9 cellular contexts compared by ENCODE assay signal in the genomic region with DNA sequence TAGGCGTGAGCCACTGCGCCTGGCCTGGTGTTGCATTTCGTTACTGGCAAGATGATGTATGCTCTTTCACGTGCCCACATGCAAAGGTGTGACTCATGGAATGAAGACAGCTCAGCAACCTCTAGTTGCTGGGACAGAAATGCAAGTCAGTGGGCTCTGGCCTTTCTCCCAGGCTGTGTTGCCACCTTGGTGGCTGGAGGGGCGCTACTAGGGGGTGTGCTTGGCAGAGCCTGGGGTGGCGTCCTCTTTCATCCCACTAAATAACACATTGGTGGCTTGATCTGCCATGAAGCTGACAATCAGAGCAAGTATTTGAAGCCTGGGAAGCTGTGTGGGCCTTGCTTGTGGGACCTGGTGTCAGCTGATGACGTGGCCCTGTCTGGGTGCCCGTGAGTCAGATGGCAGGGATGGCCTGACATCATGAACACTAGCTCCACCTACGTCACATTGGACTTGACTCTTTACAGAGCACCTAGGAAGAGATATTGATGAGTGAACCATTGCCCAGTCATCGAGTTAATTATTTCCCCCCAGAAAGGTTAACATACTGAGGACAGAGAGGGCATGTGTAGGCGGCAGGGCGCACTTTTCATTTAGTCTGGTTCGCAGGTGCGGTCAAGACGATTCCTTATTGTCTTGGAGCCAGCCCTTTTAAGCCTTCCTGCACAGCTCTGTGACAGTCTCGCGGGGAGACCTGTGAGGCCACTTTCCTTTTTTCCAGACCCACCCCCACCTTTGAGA. TPM values are rescaled to one million over a fixed set of nuclear protein-coding genes. Genes with fewer than 3 reads are reported as not detected.
DNase-seq lines count a peak whose midpoint lies in the region; TF ChIP-seq lines count a peak whose summit lies in the region.
"Had no signal": no experiment of that assay in that cellular context is flagged by ENCODE, and none has a peak within 500 bp of the region (broad histone marks: within the 10 kb centered on the region; RNA-seq: fewer than 3 reads in every experiment).

No MANE protein-coding gene starts in this region.

- H3K9me3 Mint-ChIP-seq in HFFc6: no peaks in the 10 kb centered on the region
- no peaks in the 10 kb centered on the region for H3K9me3 Mint-ChIP-seq in activated T-cell treated with anti-CD3 and anti-CD28 coated beads, Interleukin-2, amount 50 U/mL, for 24 hours
- H3K9me3 Mint-ChIP-seq in glutamatergic neuron (ENCODE audit: unreplicated experiment): no peaks in the 10 kb centered on the region
- no peaks in the 10 kb centered on the region for H3K9me3 Mint-ChIP-seq in immature natural killer cell
- H3K9me3 Mint-ChIP-seq in mesothelial cell of epicardium: no peaks in the 10 kb centered on the region

- H3K36me3 Mint-ChIP-seq in HFFc6 (ENCODE audit: low read depth) (no peaks in the 10 kb centered on the region), glutamatergic neuron (ENCODE audit: unreplicated experiment) (no peaks in the 10 kb centered on the region), immature natural killer cell (no peaks in the 10 kb centered on the region), mesothelial cell of epicardium (no peaks in the 10 kb centered on the region)
- H3K36me3 Mint-ChIP-seq in activated T-cell treated with anti-CD3 and anti-CD28 coated beads, Interleukin-2, amount 50 U/mL, for 24 hours (ENCODE audit: low read depth): no peaks in the 10 kb centered on the region

- peak overlapping the region; percentile 28; the same call in 1 of the 2 replicates for H3K27ac Mint-ChIP-seq in HFFc6
- H3K27ac Mint-ChIP-seq in activated T-cell treated with anti-CD3 and anti-CD28 coated beads, Interleukin-2, amount 50 U/mL, for 24 hours: peak overlapping the region; percentile 83
- no peak overlapping the region for H3K27ac Mint-ChIP-seq in glutamatergic neuron (ENCODE audit: unreplicated experiment)
- no peak overlapping the region for H3K27ac Mint-ChIP-seq in immature natural killer cell
- H3K27ac Mint-ChIP-seq in mesothelial cell of epicardium: no peak overlapping the region
- H3K27ac Mint-ChIP-seq: progenitor cell of endocrine pancreas had no signal

- H2AFZ ChIP-seq in Karpas-422 (ENCODE audit: low read length): no peak overlapping the region

- H3K36me3 ChIP-seq in Karpas-422 (ENCODE audit: insufficient read depth, low read length): no peaks in the 10 kb centered on the region

- TF ChIP-seq CTCF in HFFc6 (IDR thresholded peaks at IDR 0.05) (no peak), glutamatergic neuron (IDR thresholded peaks at IDR 0.05; ENCODE audit: partially characterized antibody, unreplicated experiment) (no peak), mesothelial cell of epicardium (IDR thresholded peaks at IDR 0.05; ENCODE audit: unreplicated experiment) (no peak)

- H3K79me2 ChIP-seq in Karpas-422 (ENCODE audit: low read length): no peaks in the 10 kb centered on the region

- no peak overlapping the region for H3K9ac ChIP-seq in Karpas-422 (ENCODE audit: low read length)

- H3K4me1 Mint-ChIP-seq in HFFc6 (ENCODE audit: low read depth) (peaks cover 17% of the 10 kb centered on the region), glutamatergic neuron (ENCODE audit: low read depth, unreplicated experiment) (peaks cover 27% of the 10 kb centered on the region), immature natural killer cell (peaks cover 30 to 41% of the 10 kb centered on the region in 2 donors), mesothelial cell of epicardium (peaks cover 25% of the 10 kb centered on the region)
- H3K4me1 Mint-ChIP-seq in activated T-cell treated with anti-CD3 and anti-CD28 coated beads, Interleukin-2, amount 50 U/mL, for 24 hours (ENCODE audit: low read depth): peaks cover 54% of the 10 kb centered on the region

- no peak overlapping the region for H3K4me2 ChIP-seq in Karpas-422 (ENCODE audit: low read depth, low read length, poor library complexity, severe bottlenecking)

- no peaks in the 10 kb centered on the region for H4K20me1 ChIP-seq in Karpas-422 (ENCODE audit: insufficient read depth, low read depth, low read length)

- peaks cover 6% of the 10 kb centered on the region for H3K27me3 Mint-ChIP-seq in HFFc6 (ENCODE audit: insufficient read depth)
- H3K27me3 Mint-ChIP-seq in activated T-cell treated with anti-CD3 and anti-CD28 coated beads, Interleukin-2, amount 50 U/mL, for 24 hours: no peaks in the 10 kb centered on the region
- H3K27me3 Mint-ChIP-seq in glutamatergic neuron (ENCODE audit: unreplicated experiment): no peaks in the 10 kb centered on the region
- peaks cover 0 to 10% (median 6%) of the 10 kb centered on the region in 3 donors for H3K27me3 Mint-ChIP-seq in immature natural killer cell (ENCODE audit: low read depth in 3 of 3)
- peaks cover 24% of the 10 kb centered on the region for H3K27me3 Mint-ChIP-seq in mesothelial cell of epicardium (ENCODE audit: low read depth)

- H3K27ac ChIP-seq in Karpas-422 (ENCODE audit: low read length): no peak overlapping the region

- peaks cover 50% of the 10 kb centered on the region for H3K4me1 ChIP-seq in Karpas-422 (ENCODE audit: low read length)

- DNase-seq in A172 (ENCODE audit: low spot score) (peak; percentile 96), HFFc6 (peak; percentile 12), kidney glomerular epithelial cell (lab: John Stamatoyannopoulos, UW) (peak; percentile 72), glutamatergic neuron (no peak), immature natural killer cell (no peak), Karpas-422 (no peak), mesothelial cell of epicardium (ENCODE audit: low spot score in 2 of 2, unreplicated experiment in 2 of 2) (no peak)
- DNase-seq in activated T-cell treated with anti-CD3 and anti-CD28 coated beads, Interleukin-2, amount 50 U/mL, for 24 hours: peak; percentile 49

- no peak overlapping the region for H3K4me3 ChIP-seq in Karpas-422 (ENCODE audit: low read length)

- H3K9me2 ChIP-seq in Karpas-422 (replicated peaks; ENCODE audit: insufficient read depth, low read length): no peaks in the 10 kb centered on the region

- no peaks in the 10 kb centered on the region for H3K27me3 ChIP-seq in Karpas-422 (ENCODE audit: low read length)

- no peaks in the 10 kb centered on the region for H3K9me3 ChIP-seq in Karpas-422 (ENCODE audit: low read length)

- H3K4me3 Mint-ChIP-seq in HFFc6 (no peak overlapping the region), glutamatergic neuron (ENCODE audit: unreplicated experiment) (no peak overlapping the region), immature natural killer cell (no peak overlapping the region), mesothelial cell of epicardium (no peak overlapping the region)
- H3K4me3 Mint-ChIP-seq in activated T-cell treated with anti-CD3 and anti-CD28 coated beads, Interleukin-2, amount 50 U/mL, for 24 hours: peak overlapping the region; percentile 53

RNA-seq across cellular contexts. Expression of gene CLYBL, which starts 49.0 kb away (rescaled TPM):
- total RNA-seq in A172 (2014; rRNA removed; shearing (Covaris generic)): 5.1 and 7.3 TPM in 2 replicates
- total RNA-seq in HFFc6 (2021; fragmentation: NEBNext Ultra II Directional; extraction: Animal tissue kit (Norgen Biotek cat#: 25700)): 1 to 10 TPM in 2 of 6 experiments, under 1 TPM in 4; 0.41 to 1.1 (median 0.77) TPM
- total RNA-seq in glutamatergic neuron (ENCODE audit: unreplicated experiment): 4.6 TPM
- 10 to 100 TPM in 1 of 3 donors, 1 to 10 TPM in 2; 4.5 to 13.7 (median 7.6) TPM for polyA plus RNA-seq in immature natural killer cell
- 2.8 and 7.3 TPM in 2 replicates for total RNA-seq in Karpas-422 (2014; rRNA removed; shearing (Covaris generic); ENCODE audit: low replicate concordance)
- 8.0 to 8.7 TPM (median 8.3 TPM) in 3 replicates for total RNA-seq in mesothelial cell of epicardium

Comparison
In these comparisons a context has a peak if more than half of its experiments do, and no peak if none do; other contexts are left out.
1. DNase-seq: peak in A172 (single experiment), HFFc6 (single experiment), activated T-cell treated with anti-CD3 and anti-CD28 coated beads, Interleukin-2, amount 50 U/mL, for 24 hours (single experiment) and kidney glomerular epithelial cell (single experiment); none in glutamatergic neuron (single experiment), immature natural killer cell (0 of 3), Karpas-422 (single experiment) and mesothelial cell of epicardium (0 of 2).
2. H3K27ac Mint-ChIP-seq: peak in HFFc6 (single experiment) and activated T-cell treated with anti-CD3 and anti-CD28 coated beads, Interleukin-2, amount 50 U/mL, for 24 hours (single experiment); none in glutamatergic neuron (single experiment), immature natural killer cell (0 of 6) and mesothelial cell of epicardium (single experiment).